In genomic region chr14:64951291-64951690, GRCh38 we compare ENCODE assay signal across 16 cellular contexts. TPM values are rescaled to one million over a fixed set of nuclear protein-coding genes. Genes with fewer than 3 reads are reported as not detected.
A peak's percentile ranks its signal among the peaks of the same experiment; 100 is the strongest.
DNase-seq lines count a peak whose midpoint lies in the region; ATAC-seq and TF ChIP-seq lines count a peak whose summit lies in the region.
"Had no signal": no experiment of that assay in that cellular context is flagged by ENCODE, and none has a peak within 500 bp of the region (broad histone marks: within the 10 kb centered on the region; RNA-seq: fewer than 3 reads in every experiment).

No MANE protein-coding gene starts in this region.

- no peak for TF ChIP-seq POLR2A in ovary (IDR thresholded peaks at IDR 0.05)
- TF ChIP-seq POLR2A in sigmoid colon (IDR thresholded peaks at IDR 0.05): no peak

- ATAC-seq in right cardiac atrium: peak in 1 of 2 donors; percentile 2
- no peak for ATAC-seq in HG03045 (IDR thresholded peaks at IDR 0.05; ENCODE audit: unreplicated experiment)

- 93% methylated on average over 8 of the region's 8 CpGs for WGBS in right cardiac atrium
- 93 to 95% (median 94%) methylated on average over 8 of the region's 8 CpGs for WGBS in ovary, 3 donors
- 96 to 97% methylated on average over 8 of the region's 8 CpGs for WGBS in sigmoid colon, 2 donors

- intact Hi-C loops in right cardiac atrium (cut with DNase I) (no loop called here), ovary (cut with DNase I) (no loop called here), sigmoid colon (cut with DNase I) (no loop called here)

- no peaks in the 10 kb centered on the region for H3K9me3 ChIP-seq in right cardiac atrium (ENCODE audit: control insufficient read depth, low read length)
- no peaks in the 10 kb centered on the region for H3K9me3 ChIP-seq in skeletal muscle tissue (ENCODE audit: control insufficient read depth in 3 of 3, low read length in 3 of 3)
- H3K9me3 ChIP-seq in ovary: no peaks in the 10 kb centered on the region
- no peaks in the 10 kb centered on the region for H3K9me3 ChIP-seq in sigmoid colon

- H3K27me3 ChIP-seq in H7 (ENCODE audit: control insufficient read depth, insufficient read depth, low read length) (no peaks in the 10 kb centered on the region), right cardiac atrium (ENCODE audit: control insufficient read depth, insufficient read depth) (no peaks in the 10 kb centered on the region), skeletal muscle tissue (ENCODE audit: control insufficient read depth in 3 of 3, insufficient read depth in 3 of 3, low read length in 3 of 3) (no peaks in the 10 kb centered on the region), ovary (no peaks in the 10 kb centered on the region), sigmoid colon (no peaks in the 10 kb centered on the region)

- no peak overlapping the region for H3K4me3 ChIP-seq in H7 (ENCODE audit: insufficient read depth, low read depth, low read length)
- H3K4me3 ChIP-seq in right cardiac atrium (ENCODE audit: low read length): no peak overlapping the region
- H3K4me3 ChIP-seq in skeletal muscle tissue (ENCODE audit: low read length in 3 of 3): peak overlapping the region in 2 of 3 donors; percentile 1 to 72
- H3K4me3 ChIP-seq in ovary: no peak overlapping the region
- no peak overlapping the region for H3K4me3 ChIP-seq in sigmoid colon
- H3K4me3 ChIP-seq: PC-9 had no signal

- H3K4me1 ChIP-seq in right cardiac atrium (ENCODE audit: control insufficient read depth, insufficient read depth, low read length) (peaks cover 4% of the 10 kb centered on the region), skeletal muscle tissue (ENCODE audit: control insufficient read depth in 3 of 3, insufficient read depth in 3 of 3, low read length in 3 of 3) (peaks cover 40 to 55% (median 51%) of the 10 kb centered on the region in 3 donors), ovary (ENCODE audit: insufficient read depth) (no peaks in the 10 kb centered on the region), sigmoid colon (peaks cover 0 to 11% (median 0%) of the 10 kb centered on the region in 4 donors)

- peak overlapping the region; percentile 8 to 78 (median 67) for H3K9ac ChIP-seq in skeletal muscle tissue (ENCODE audit: low read depth in 1 of 3, low read length in 3 of 3)

- TF ChIP-seq CTCF in ovary (IDR thresholded peaks at IDR 0.05) (no peak), sigmoid colon (IDR thresholded peaks at IDR 0.05) (no peak)

- H3K36me3 ChIP-seq in H7 (replicated peaks; ENCODE audit: control insufficient read depth, insufficient read depth, low read length) (peaks cover 12% of the 10 kb centered on the region), skeletal muscle tissue (ENCODE audit: control insufficient read depth in 3 of 3, insufficient read depth in 3 of 3, low read length in 3 of 3) (peaks cover 0 to 6% (median 4%) of the 10 kb centered on the region in 3 donors), ovary (no peaks in the 10 kb centered on the region), sigmoid colon (peaks cover 0 to 10% (median 0%) of the 10 kb centered on the region in 4 donors)

- TF ChIP-seq EP300 in ovary (IDR thresholded peaks at IDR 0.05): no peak
- TF ChIP-seq EP300 in sigmoid colon (IDR thresholded peaks at IDR 0.05): no peak

- H3K27ac ChIP-seq in angular gyrus (ENCODE audit: low read depth, low read length) (peak overlapping the region; percentile 74), right cardiac atrium (ENCODE audit: low read length) (peak overlapping the region; percentile 59), skeletal muscle tissue (ENCODE audit: low read depth, low read length) (peak overlapping the region; percentile 96), ovary (no peak overlapping the region), sigmoid colon (no peak overlapping the region)
- H3K27ac ChIP-seq: PC-9 had no signal

- DNase-seq in H7 (peak; percentile 4), right cardiac atrium (peak in 1 of 3 donors; percentile 49), ovary (no peak), sigmoid colon (no peak)
- DNase-seq: CD4-positive, CD25-positive, alpha-beta regulatory T cell; DMS53; NCI-H1048; NCI-H1436 treated with DMSO at 0.1 percent for 48 hours; NCI-H2029 treated with DMSO at 0.1 percent for 48 hours; NCI-H510A; NCI-H82; PC-9 had no signal

RNA-seq across cellular contexts. Expression of gene GPX2, which starts 8.7 kb away (rescaled TPM):
- total RNA-seq in H7 (2014; rRNA removed; shearing (Covaris generic)): 0.63 and 1.3 TPM in 2 replicates
- not detected for total RNA-seq in right cardiac atrium
- 0.23 TPM for polyA plus RNA-seq in right cardiac atrium
- not detected for total RNA-seq in skeletal muscle tissue
- total RNA-seq in ovary: 1 to 10 TPM in 1 of 7 donors, under 1 TPM in 1, not detected in 5; 1.00 to 4.8 TPM
- polyA plus RNA-seq in ovary: not detected
- 1 to 10 TPM in 1 of 4 donors, not detected in 3; 1.9 TPM for total RNA-seq in sigmoid colon
- polyA plus RNA-seq in sigmoid colon: 1,000 to 10,000 TPM in 1 of 3 donors, 100 to 1,000 TPM in 2; 336 to 1,392 (median 412) TPM
- total RNA-seq: CD4-positive, CD25-positive, alpha-beta regulatory T cell; MCF 10A had no signal

RNA-seq across cellular contexts. Expression of gene RAB15, which starts 20.8 kb away (rescaled TPM):
- total RNA-seq in H7 (2014; rRNA removed; shearing (Covaris generic)): 43.9 and 48.3 TPM in 2 replicates
- 10 to 100 TPM; 12.7 to 48.1 (median 16.9) TPM for total RNA-seq in right cardiac atrium
- 29.5 TPM for polyA plus RNA-seq in right cardiac atrium
- 8.4 TPM for total RNA-seq in skeletal muscle tissue
- total RNA-seq in ovary: 1 to 10 TPM in 5 of 7 donors, under 1 TPM in 2; 0.83 to 2.9 (median 2.5) TPM
- 1 to 10 TPM; 3.8 to 5.7 TPM for polyA plus RNA-seq in ovary
- total RNA-seq in sigmoid colon: 10 to 100 TPM in 1 of 4 donors, 1 to 10 TPM in 3; 1.8 to 11.6 (median 4.0) TPM
- polyA plus RNA-seq in sigmoid colon: 10 to 100 TPM; 28.9 to 31.8 (median 29.4) TPM

RNA-seq across cellular contexts. Expression of gene FNTB, which starts 35.4 kb away (rescaled TPM):
- total RNA-seq in H7 (2014; rRNA removed; shearing (Covaris generic)): 10.5 and 11.4 TPM in 2 replicates
- 10 to 100 TPM; 10.6 to 20.7 (median 15.3) TPM for total RNA-seq in right cardiac atrium
- polyA plus RNA-seq in right cardiac atrium: 14.9 TPM
- 5.7 TPM for total RNA-seq in skeletal muscle tissue
- total RNA-seq in ovary: 10 to 100 TPM in 6 of 7 donors, 1 to 10 TPM in 1; 9.5 to 16.4 (median 14.1) TPM
- polyA plus RNA-seq in ovary: 10 to 100 TPM in 1 of 2 donors, 1 to 10 TPM in 1; 8.0 to 19.0 TPM
- 10 to 100 TPM; 10.7 to 13.0 (median 11.9) TPM for total RNA-seq in sigmoid colon
- 1 to 10 TPM; 6.9 to 8.4 (median 8.3) TPM for polyA plus RNA-seq in sigmoid colon

RNA-seq across cellular contexts. Expression of gene CHURC1, which starts 37.0 kb away (rescaled TPM):
- 19.5 and 21.9 TPM in 2 replicates for total RNA-seq in H7 (2014; rRNA removed; shearing (Covaris generic))
- 100 to 1,000 TPM in 1 of 4 donors, 10 to 100 TPM in 3; 78.6 to 114 (median 92.7) TPM for total RNA-seq in right cardiac atrium
- 55.5 TPM for polyA plus RNA-seq in right cardiac atrium
- total RNA-seq in skeletal muscle tissue: 33.4 TPM
- total RNA-seq in ovary: 100 to 1,000 TPM in 2 of 7 donors, 10 to 100 TPM in 5; 57.8 to 126 (median 70.5) TPM
- 10 to 100 TPM; 50.1 to 64.6 TPM for polyA plus RNA-seq in ovary
- total RNA-seq in sigmoid colon: 100 to 1,000 TPM; 110 to 161 (median 142) TPM
- polyA plus RNA-seq in sigmoid colon: 10 to 100 TPM; 41.8 to 46.2 (median 42.5) TPM

Comparison
In these comparisons a context has a peak if more than half of its experiments do, and no peak if none do; other contexts are left out.
1. H3K4me3 ChIP-seq: peak in skeletal muscle tissue (2 of 3); none in H7 (single experiment), right cardiac atrium (single experiment), ovary (single experiment) and sigmoid colon (0 of 4).
2. H3K27ac ChIP-seq: peak in angular gyrus (single experiment), right cardiac atrium (single experiment) and skeletal muscle tissue (single experiment); none in ovary (0 of 2) and sigmoid colon (0 of 4).